2 cellular contexts compared by ENCODE assay signal in genomic region chr6:1903780-1904493, GRCh38.
TF ChIP-seq lines count a peak whose summit lies in the region.

No MANE protein-coding gene starts in this region.

TF ChIP-seq in IMR-90, 13 proteins besides CTCF, POLR2A, EP300 and RAD21:
- TF ChIP-seq MAZ (IDR thresholded peaks at IDR 0.05; ENCODE audit: borderline replicate concordance, low read depth, low read length): no peak
- no peak for TF ChIP-seq CEBPB (IDR thresholded peaks at IDR 0.05; ENCODE audit: low read depth, low read length)
- no peak for TF ChIP-seq RCOR1 (IDR thresholded peaks at IDR 0.05; ENCODE audit: insufficient replicate concordance, low read length)
- no peak for TF ChIP-seq FOS (IDR thresholded peaks at IDR 0.05; ENCODE audit: low read depth, low read length)
- no peak for TF ChIP-seq USF2 (IDR thresholded peaks at IDR 0.05; ENCODE audit: low read depth, low read length)
- TF ChIP-seq BHLHE40 (IDR thresholded peaks at IDR 0.05; ENCODE audit: low read depth, low read length): no peak
- TF ChIP-seq MAFK (IDR thresholded peaks at IDR 0.05; ENCODE audit: low read depth, low read length): no peak
- TF ChIP-seq CHD1 (IDR thresholded peaks at IDR 0.05; ENCODE audit: low read depth, low read length): no peak
- TF ChIP-seq SMC3 (IDR thresholded peaks at IDR 0.05; ENCODE audit: low read depth, low read length): no peak
- no peak for TF ChIP-seq NFE2L2 (IDR thresholded peaks at IDR 0.05; ENCODE audit: low read depth, low read length)
- no peak for TF ChIP-seq MXI1 (IDR thresholded peaks at IDR 0.05; ENCODE audit: borderline replicate concordance, low read depth, low read length)
TF ChIP-seq in IMR-90: peak in this region for 0.

TF ChIP-seq in liver, 16 proteins besides CTCF, POLR2A, EP300 and RAD21:
- no peak for TF ChIP-seq FOXA1 (IDR thresholded peaks at IDR 0.05)
- no peak for TF ChIP-seq REST (IDR thresholded peaks at IDR 0.05)
- TF ChIP-seq FOXA2 (IDR thresholded peaks at IDR 0.05): no peak
- no peak for TF ChIP-seq HNF4A (conservative IDR thresholded peaks at IDR 0.05)
- peak; percentile 35 for TF ChIP-seq NR2F2 (IDR thresholded peaks at IDR 0.05)
